In genomic region chr12:48779869-48780268, GRCh38 we compare ENCODE assay signal across 10 cellular contexts. TPM values are rescaled to one million over a fixed set of nuclear protein-coding genes. Genes with fewer than 3 reads are reported as not detected.
DNase-seq lines count a peak whose midpoint lies in the region; ATAC-seq and TF ChIP-seq lines count a peak whose summit lies in the region.
"Had no signal": no experiment of that assay in that cellular context is flagged by ENCODE, and none has a peak within 500 bp of the region (broad histone marks: within the 10 kb centered on the region; RNA-seq: fewer than 3 reads in every experiment).

No MANE protein-coding gene starts in this region.

- peak overlapping the region in 1 of 5 experiments; percentile 31 for H3K4me3 Mint-ChIP-seq in brain
- no peak overlapping the region for H3K4me3 Mint-ChIP-seq in activated CD4-positive, alpha-beta memory T cell treated with anti-CD3 and anti-CD28 coated beads for 36 hours
- H3K4me3 Mint-ChIP-seq: activated CD8-positive, alpha-beta T cell treated with anti-CD3 and anti-CD28 coated beads for 36 hours had no signal

- CTCF ChIA-PET in activated CD4-positive, alpha-beta memory T cell treated with anti-CD3 and anti-CD28 coated beads for 36 hours (lab: Charles Lee): interaction anchor here (0.5 to 1.2 kb wide), 3 partner anchors 14 to 35 kb away, joined by 3 to 5 read pairs (median 3); no protein-coding TSS in a partner anchor

- H3K27me3 Mint-ChIP-seq in brain: no peaks in the 10 kb centered on the region
- H3K27me3 Mint-ChIP-seq in activated CD4-positive, alpha-beta memory T cell treated with anti-CD3 and anti-CD28 coated beads for 36 hours: peaks cover 4% of the 10 kb centered on the region

- POLR2A ChIA-PET in activated CD4-positive, alpha-beta memory T cell treated with anti-CD3 and anti-CD28 coated beads for 36 hours (lab: Charles Lee): no interaction called here

- TF ChIP-seq CTCF in brain (conservative IDR thresholded peaks at IDR 0.05) (no peak), tibial nerve (IDR thresholded peaks at IDR 0.05) (no peak)

- no peak overlapping the region for H3K4me3 ChIP-seq in tibial nerve
- H3K4me3 ChIP-seq: dorsolateral prefrontal cortex had no signal

- peak overlapping the region in 3 of 5 experiments; percentile 11 to 83 (median 22) for H3K27ac Mint-ChIP-seq in brain
- no peak overlapping the region for H3K27ac Mint-ChIP-seq in activated CD4-positive, alpha-beta memory T cell treated with anti-CD3 and anti-CD28 coated beads for 36 hours
- H3K27ac Mint-ChIP-seq: activated CD8-positive, alpha-beta T cell treated with anti-CD3 and anti-CD28 coated beads for 36 hours had no signal

- H3K9me3 ChIP-seq in tibial nerve: no peaks in the 10 kb centered on the region

- H3K36me3 Mint-ChIP-seq in brain: peaks cover 32% of the 10 kb centered on the region
- H3K36me3 Mint-ChIP-seq in activated CD4-positive, alpha-beta memory T cell treated with anti-CD3 and anti-CD28 coated beads for 36 hours: no peaks in the 10 kb centered on the region

- no peaks in the 10 kb centered on the region for H3K27me3 ChIP-seq in tibial nerve
- H3K27me3 ChIP-seq: dorsolateral prefrontal cortex had no signal

- peak overlapping the region in 3 of 4 donors; percentile 21 to 81 (median 67) for H3K27ac ChIP-seq in tibial nerve

- ATAC-seq in HG03520 (IDR thresholded peaks at IDR 0.05; ENCODE audit: unreplicated experiment): no peak
- ATAC-seq: activated CD8-positive, alpha-beta T cell treated with anti-CD3 and anti-CD28 coated beads for 36 hours had no signal

- no peak for TF ChIP-seq POLR2A in tibial nerve (IDR thresholded peaks at IDR 0.05)

- intact Hi-C loops in activated CD4-positive, alpha-beta memory T cell treated with anti-CD3 and anti-CD28 coated beads for 36 hours (cut with micrococcal nuclease): no loop called here

- peaks cover 0 to 69% (median 29%) of the 10 kb centered on the region in 4 donors for H3K4me1 ChIP-seq in tibial nerve

- WGBS in tibial nerve, 2 donors: 9 to 16% methylated on average over 3 of the region's 3 CpGs

- peaks cover 16% of the 10 kb centered on the region for H3K4me1 Mint-ChIP-seq in brain
- H3K4me1 Mint-ChIP-seq in activated CD4-positive, alpha-beta memory T cell treated with anti-CD3 and anti-CD28 coated beads for 36 hours (ENCODE audit: low read depth): no peaks in the 10 kb centered on the region

- no peaks in the 10 kb centered on the region for H3K9me3 Mint-ChIP-seq in brain
- no peaks in the 10 kb centered on the region for H3K9me3 Mint-ChIP-seq in activated CD4-positive, alpha-beta memory T cell treated with anti-CD3 and anti-CD28 coated beads for 36 hours
- H3K9me3 Mint-ChIP-seq: activated CD8-positive, alpha-beta T cell treated with anti-CD3 and anti-CD28 coated beads for 36 hours had no signal

- DNase-seq in M059J (ENCODE audit: low read depth): peak; percentile 60
- DNase-seq in kidney tubule cell (ENCODE audit: low spot score): peak; percentile 17
- peak in 1 of 2 donors; percentile 17 for DNase-seq in tibial nerve (ENCODE audit: low spot score in 2 of 2)
- no peak for DNase-seq in midbrain (lab: John Stamatoyannopoulos, UW)
- no peak for DNase-seq in glomerular visceral epithelial cell (ENCODE audit: extremely low spot score)
- no peak for DNase-seq in activated CD4-positive, alpha-beta memory T cell treated with anti-CD3 and anti-CD28 coated beads for 36 hours
- DNase-seq: activated CD8-positive, alpha-beta T cell treated with anti-CD3 and anti-CD28 coated beads for 36 hours; dorsolateral prefrontal cortex had no signal

- peak in 1 of 2 donors; percentile 69 for TF ChIP-seq EP300 in tibial nerve (IDR thresholded peaks at IDR 0.05)

- peaks cover 0 to 47% (median 0%) of the 10 kb centered on the region in 3 donors for H3K36me3 ChIP-seq in tibial nerve

RNA-seq across cellular contexts. Expression of gene ADCY6, which starts 9.0 kb away (rescaled TPM):
- 7.1 and 16.3 TPM in 2 replicates for total RNA-seq in M059J (2014; rRNA removed; shearing (Covaris generic))
- polyA plus RNA-seq in brain (ENCODE audit: insufficient read depth, low read depth, low replicate concordance): 8.9 TPM
- 10 to 100 TPM; 53.3 to 74.7 (median 57.1) TPM for total RNA-seq in tibial nerve
- under 1 TPM; 0.15 to 0.21 TPM for total RNA-seq in activated CD4-positive, alpha-beta memory T cell treated with anti-CD3 and anti-CD28 coated beads for 36 hours
- total RNA-seq: activated CD8-positive, alpha-beta T cell treated with anti-CD3 and anti-CD28 coated beads for 36 hours had no signal

RNA-seq across cellular contexts. Expression of gene CACNB3, which starts 38.4 kb away (rescaled TPM):
- total RNA-seq in M059J (2014; rRNA removed; shearing (Covaris generic)): 7.6 and 15.8 TPM in 2 replicates
- polyA plus RNA-seq in brain (ENCODE audit: insufficient read depth, low read depth, low replicate concordance): 113 TPM
- 10 to 100 TPM in 3 of 4 donors, 1 to 10 TPM in 1; 9.8 to 31.2 (median 20.7) TPM for total RNA-seq in tibial nerve
- 10 to 100 TPM; 18.3 to 19.0 TPM for total RNA-seq in activated CD4-positive, alpha-beta memory T cell treated with anti-CD3 and anti-CD28 coated beads for 36 hours

Comparison
In these comparisons a context has a peak if more than half of its experiments do, and no peak if none do; other contexts are left out.
1. DNase-seq: peak in M059J (single experiment) and kidney tubule cell (single experiment); none in midbrain (single experiment), glomerular visceral epithelial cell (single experiment) and activated CD4-positive, alpha-beta memory T cell treated with anti-CD3 and anti-CD28 coated beads for 36 hours (single experiment).